In genomic region chr14:24006497-24006871, GRCh38 we compare ENCODE assay signal across 8 cellular contexts. TPM values are rescaled to one million over a fixed set of nuclear protein-coding genes. Genes with fewer than 3 reads are reported as not detected.
DNase-seq lines count a peak whose midpoint lies in the region; ATAC-seq and TF ChIP-seq lines count a peak whose summit lies in the region.
"Not testable (repeated sequence)": the region's sequence is repeated elsewhere in the genome, so short reads cannot be mapped to it uniquely, and the experiment has no call there.

No MANE protein-coding gene starts in this region.

- 19% methylated on average over 8 of the region's 18 CpGs; no CpG with 5 or more reads in 1 of the 2 donors for WGBS in testis, 2 donors

- POLR2A ChIA-PET in CD4-positive, alpha-beta memory T cell (lab: Charles Lee; ENCODE audit: partially characterized antibody): interaction anchor here (0.6 to 1.7 kb wide), 2 partner anchors 88 to 101 kb away, joined by 4 read pairs; partner anchors contain the start of gene PCK2

- not testable (repeated sequence) for H3K9me3 ChIP-seq in CD4-positive, alpha-beta memory T cell (ENCODE audit: control insufficient read depth in 1 of 2, low read length in 2 of 2); OCI-LY3 (ENCODE audit: insufficient read depth, low read length); testis

- ATAC-seq in GM19397 (IDR thresholded peaks at IDR 0.05; ENCODE audit: unreplicated experiment) (peak; percentile 33), HG02943 (IDR thresholded peaks at IDR 0.05; ENCODE audit: low read depth, unreplicated experiment) (peak; percentile 32), natural killer cell (peak; percentile 52 to 67 (median 54))

- peaks cover 21% of the 10 kb centered on the region for H3K4me1 ChIP-seq in CD4-positive, alpha-beta memory T cell (ENCODE audit: insufficient read depth, low read length)
- not testable (repeated sequence) for H3K4me1 ChIP-seq in OCI-LY3 (ENCODE audit: low read length); testis

- peak overlapping the region; percentile 55 for H3K27ac ChIP-seq in CD4-positive, alpha-beta memory T cell (ENCODE audit: low read depth, low read length)
- H3K27ac ChIP-seq in OCI-LY3 (ENCODE audit: low read length): not testable (repeated sequence)
- peak overlapping the region in 1 of 2 donors; percentile 45 for H3K27ac ChIP-seq in testis

- H3K79me2 ChIP-seq in OCI-LY3 (ENCODE audit: low read length): not testable (repeated sequence)

- CTCF ChIA-PET in CD4-positive, alpha-beta memory T cell (lab: Charles Lee; ENCODE audit: partially characterized antibody): not testable (repeated sequence)

- not testable (repeated sequence) for H3K9me3 Mint-ChIP-seq in CD4-positive, alpha-beta memory T cell; activated naive CD8-positive, alpha-beta T cell treated with anti-CD3 and anti-CD28 coated beads for 36 hours; natural killer cell

- intact Hi-C loops in CD4-positive, alpha-beta memory T cell (cut with micrococcal nuclease); natural killer cell (cut with micrococcal nuclease); testis (cut with DNase I; ENCODE audit: low total_unique reads): not testable (repeated sequence)

- H3K36me3 ChIP-seq in CD4-positive, alpha-beta memory T cell (ENCODE audit: insufficient read depth, low read length); OCI-LY3 (replicated peaks; ENCODE audit: low read depth, low read length); testis (ENCODE audit: low read depth, missing control alignments): not testable (repeated sequence)

- peak overlapping the region; percentile 80 for H3K4me2 ChIP-seq in OCI-LY3 (ENCODE audit: low read length)

- H3K4me1 Mint-ChIP-seq in CD4-positive, alpha-beta memory T cell: peaks cover 25 to 46% (median 37%) of the 10 kb centered on the region in 4 donors
- H3K4me1 Mint-ChIP-seq in activated naive CD8-positive, alpha-beta T cell treated with anti-CD3 and anti-CD28 coated beads for 36 hours: peaks cover 31% of the 10 kb centered on the region
- not testable (repeated sequence) for H3K4me1 Mint-ChIP-seq in natural killer cell

- H2AFZ ChIP-seq in OCI-LY3 (ENCODE audit: low read depth, low read length): not testable (repeated sequence)

- not testable (repeated sequence) for TF ChIP-seq POLR2A in testis (IDR thresholded peaks at IDR 0.05)

- TF ChIP-seq CTCF in OCI-LY3 (IDR thresholded peaks at IDR 0.05; ENCODE audit: low read depth, low read length); fibroblast of villous mesenchyme (IDR thresholded peaks at IDR 0.05; ENCODE audit: insufficient read depth, low read depth, low read length); natural killer cell (IDR thresholded peaks at IDR 0.05); testis (IDR thresholded peaks at IDR 0.05): not testable (repeated sequence)

- H3K4me3 Mint-ChIP-seq in CD4-positive, alpha-beta memory T cell: peak overlapping the region; percentile 36 to 77 (median 52)
- peak overlapping the region; percentile 44 for H3K4me3 Mint-ChIP-seq in activated naive CD8-positive, alpha-beta T cell treated with anti-CD3 and anti-CD28 coated beads for 36 hours
- H3K4me3 Mint-ChIP-seq in natural killer cell: peak overlapping the region; percentile 13

- DNase-seq in CD4-positive, alpha-beta memory T cell; activated naive CD8-positive, alpha-beta T cell treated with anti-CD3 and anti-CD28 coated beads for 36 hours; fibroblast of villous mesenchyme (ENCODE audit: low read depth); natural killer cell; testis: not testable (repeated sequence)

- peaks cover 0 to 11% of the 10 kb centered on the region in 2 donors for H3K36me3 Mint-ChIP-seq in CD4-positive, alpha-beta memory T cell
- not testable (repeated sequence) for H3K36me3 Mint-ChIP-seq in activated naive CD8-positive, alpha-beta T cell treated with anti-CD3 and anti-CD28 coated beads for 36 hours; natural killer cell

- H3K27ac Mint-ChIP-seq in CD4-positive, alpha-beta memory T cell: peak overlapping the region in 1 of 7 donors; percentile 57
- not testable (repeated sequence) for H3K27ac Mint-ChIP-seq in activated naive CD8-positive, alpha-beta T cell treated with anti-CD3 and anti-CD28 coated beads for 36 hours; natural killer cell

- H3K27me3 ChIP-seq in CD4-positive, alpha-beta memory T cell (ENCODE audit: insufficient read depth, low read length); OCI-LY3 (ENCODE audit: low read depth, low read length); testis: not testable (repeated sequence)

- H3K4me3 ChIP-seq in CD4-positive, alpha-beta memory T cell (ENCODE audit: low read length in 2 of 2): peak overlapping the region in 1 of 2 donors; percentile 58
- peak overlapping the region; percentile 78 for H3K4me3 ChIP-seq in OCI-LY3 (ENCODE audit: low read length)
- peak overlapping the region; percentile 42 for H3K4me3 ChIP-seq in fibroblast of villous mesenchyme (ENCODE audit: low read depth, low read length)
- peak overlapping the region; percentile 37 to 49 for H3K4me3 ChIP-seq in testis

- not testable (repeated sequence) for H4K20me1 ChIP-seq in OCI-LY3 (ENCODE audit: insufficient read depth, low read length)

- H3K27me3 Mint-ChIP-seq in CD4-positive, alpha-beta memory T cell; activated naive CD8-positive, alpha-beta T cell treated with anti-CD3 and anti-CD28 coated beads for 36 hours; natural killer cell (ENCODE audit: low read depth in 2 of 2): not testable (repeated sequence)

- H3K9ac ChIP-seq in OCI-LY3 (ENCODE audit: low read length): peak overlapping the region; percentile 72; the same call in 1 of the 2 replicates

RNA-seq across cellular contexts. Expression of gene DHRS4L2, which starts 17.8 kb away (rescaled TPM):
- 10 to 100 TPM; 13.3 to 16.8 TPM for total RNA-seq in CD4-positive, alpha-beta memory T cell
- polyA plus RNA-seq in CD4-positive, alpha-beta memory T cell: 10 to 100 TPM; 18.6 to 19.6 TPM
- 10 to 100 TPM; 18.1 to 20.8 TPM for total RNA-seq in activated naive CD8-positive, alpha-beta T cell treated with anti-CD3 and anti-CD28 coated beads for 36 hours
- total RNA-seq in fibroblast of villous mesenchyme: 11.7 and 13.2 TPM in 2 replicates
- 10 to 100 TPM in 1 of 3 donors, 1 to 10 TPM in 2; 8.6 to 12.4 (median 9.7) TPM for total RNA-seq in natural killer cell
- total RNA-seq in testis: 10 to 100 TPM; 15.7 to 23.4 TPM
- 22.4 TPM for polyA plus RNA-seq in testis (ENCODE audit: insufficient read depth, low read depth, low replicate concordance)

RNA-seq across cellular contexts. Expression of gene CARMIL3, which starts 45.3 kb away (rescaled TPM):
- under 1 TPM; 0.15 to 0.22 TPM for total RNA-seq in CD4-positive, alpha-beta memory T cell
- polyA plus RNA-seq in CD4-positive, alpha-beta memory T cell: not detected
- total RNA-seq in activated naive CD8-positive, alpha-beta T cell treated with anti-CD3 and anti-CD28 coated beads for 36 hours: under 1 TPM; 0.43 to 0.56 TPM
- not detected in 2 replicates for total RNA-seq in fibroblast of villous mesenchyme
- total RNA-seq in natural killer cell: 10 to 100 TPM; 17.8 to 28.6 (median 18.6) TPM
- total RNA-seq in testis: 1 to 10 TPM; 7.7 to 8.6 TPM
- polyA plus RNA-seq in testis (ENCODE audit: insufficient read depth, low read depth, low replicate concordance): 6.8 TPM

RNA-seq across cellular contexts. Expression of gene DHRS4, which starts 52.9 kb away (rescaled TPM):
- 10 to 100 TPM; 14.7 to 15.5 TPM for total RNA-seq in CD4-positive, alpha-beta memory T cell
- 10 to 100 TPM; 32.5 to 36.2 TPM for polyA plus RNA-seq in CD4-positive, alpha-beta memory T cell
- 10 to 100 TPM; 18.0 to 21.4 TPM for total RNA-seq in activated naive CD8-positive, alpha-beta T cell treated with anti-CD3 and anti-CD28 coated beads for 36 hours
- total RNA-seq in fibroblast of villous mesenchyme (38.3 and 39.7 TPM in 2 replicates), natural killer cell (10 to 100 TPM in 1 of 3 donors, 1 to 10 TPM in 2; 7.5 to 10.1 (median 9.9) TPM), testis (10 to 100 TPM; 33.6 to 41.8 TPM)
- 26.0 TPM for polyA plus RNA-seq in testis (ENCODE audit: insufficient read depth, low read depth, low replicate concordance)
